34 cellular contexts compared by ENCODE assay signal in genomic region chr1:159974350-159974965, GRCh38. TPM values are rescaled to one million over a fixed set of nuclear protein-coding genes. Genes with fewer than 3 reads are reported as not detected.
"Had no signal": no experiment of that assay in that cellular context is flagged by ENCODE, and none has a peak within 500 bp of the region (broad histone marks: within the 10 kb centered on the region; RNA-seq: fewer than 3 reads in every experiment).

No MANE protein-coding gene starts in this region.

- H3K4me3 ChIP-seq: ascending aorta, breast epithelium, cardiac muscle cell, colonic mucosa, dorsolateral prefrontal cortex, gastrocnemius medialis, heart left ventricle had no signal

- H3K4me1 ChIP-seq: ascending aorta, breast epithelium, foreskin keratinocyte, gastrocnemius medialis had no signal

- H3K36me3 ChIP-seq: ascending aorta, breast epithelium, cardiac muscle cell, colonic mucosa, gastrocnemius medialis, heart left ventricle had no signal

- H3K27me3 ChIP-seq: ascending aorta, breast epithelium, colonic mucosa, foreskin keratinocyte had no signal

- H3K27ac ChIP-seq: ascending aorta, breast epithelium, cardiac muscle cell, colonic mucosa, dorsolateral prefrontal cortex, foreskin keratinocyte, gastrocnemius medialis, heart left ventricle had no signal

- H3K4me1 Mint-ChIP-seq: activated CD4-positive, alpha-beta memory T cell treated with anti-CD3 and anti-CD28 coated beads, Interleukin-2, amount 10 ng/mL, durations not matched to agents 7 days and 5 days; activated CD4-positive, alpha-beta T cell treated with anti-CD3 and anti-CD28 coated beads, Interleukin-2, amount 10 ng/mL, durations not matched to agents 7 days and 5 days; activated naive CD4-positive, alpha-beta T cell treated with anti-CD3 and anti-CD28 coated beads, Interleukin-2, amount 10 ng/mL, durations not matched to agents 7 days and 5 days; activated naive CD8-positive, alpha-beta T cell treated with anti-CD3 and anti-CD28 coated beads, Interleukin-2, amount 10 ng/mL, durations not matched to agents 7 days and 5 days; brain had no signal

- H3K9me3 ChIP-seq: ascending aorta, breast epithelium, colonic mucosa, gastrocnemius medialis, heart left ventricle had no signal

- H3K4me3 Mint-ChIP-seq: activated CD4-positive, alpha-beta memory T cell treated with anti-CD3 and anti-CD28 coated beads, Interleukin-2, amount 10 ng/mL, durations not matched to agents 7 days and 5 days; activated CD4-positive, alpha-beta T cell treated with anti-CD3 and anti-CD28 coated beads, Interleukin-2, amount 10 ng/mL, durations not matched to agents 7 days and 5 days; activated naive CD4-positive, alpha-beta T cell treated with anti-CD3 and anti-CD28 coated beads, Interleukin-2, amount 10 ng/mL, durations not matched to agents 7 days and 5 days; activated naive CD8-positive, alpha-beta T cell treated with anti-CD3 and anti-CD28 coated beads, Interleukin-2, amount 10 ng/mL, durations not matched to agents 7 days and 5 days; activated T-cell treated with anti-CD3 and anti-CD28 coated beads, Interleukin-2, amount 50 U/mL, for 72 hours; brain; dendritic cell treated with granulocyte-macrophage colony-stimulating factor and Interleukin-4, amounts not matched to agents 40 ng/mL and 50 ng/mL, for 4 days; endodermal cell; T-helper 17 cell; T-helper 2 cell treated with Interferon-gamma antibody and Interleukin-4, amounts not matched to agents 5 μg/mL and 100 μg/mL, for 36 hours had no signal

- H3K36me3 Mint-ChIP-seq: activated naive CD4-positive, alpha-beta T cell treated with anti-CD3 and anti-CD28 coated beads, Interleukin-2, amount 10 ng/mL, durations not matched to agents 7 days and 5 days; activated naive CD4-positive, alpha-beta T cell treated with anti-CD3 and anti-CD28 coated beads, Interleukin-2, amount 50 U/mL, for 72 hours; activated naive CD8-positive, alpha-beta T cell treated with anti-CD3 and anti-CD28 coated beads, Interleukin-2, amount 10 ng/mL, durations not matched to agents 7 days and 5 days; brain had no signal

- H3K27ac Mint-ChIP-seq: activated CD4-positive, alpha-beta memory T cell treated with anti-CD3 and anti-CD28 coated beads, Interleukin-2, amount 10 ng/mL, durations not matched to agents 7 days and 5 days; activated CD4-positive, alpha-beta T cell treated with anti-CD3 and anti-CD28 coated beads, Interleukin-2, amount 10 ng/mL, durations not matched to agents 7 days and 5 days; activated naive CD4-positive, alpha-beta T cell treated with anti-CD3 and anti-CD28 coated beads, Interleukin-2, amount 10 ng/mL, durations not matched to agents 7 days and 5 days; activated naive CD4-positive, alpha-beta T cell treated with anti-CD3 and anti-CD28 coated beads, Interleukin-2, amount 50 U/mL, for 72 hours; activated naive CD8-positive, alpha-beta T cell treated with anti-CD3 and anti-CD28 coated beads, Interleukin-2, amount 10 ng/mL, durations not matched to agents 7 days and 5 days; activated T-cell treated with anti-CD3 and anti-CD28 coated beads, Interleukin-2, amount 50 U/mL, for 72 hours; brain; dendritic cell treated with granulocyte-macrophage colony-stimulating factor and Interleukin-4, amounts not matched to agents 40 ng/mL and 50 ng/mL, for 4 days; endodermal cell; T-helper 17 cell; T-helper 2 cell treated with Interferon-gamma antibody and Interleukin-4, amounts not matched to agents 5 μg/mL and 100 μg/mL, for 36 hours had no signal

- H3K9me3 Mint-ChIP-seq: activated CD4-positive, alpha-beta memory T cell treated with anti-CD3 and anti-CD28 coated beads, Interleukin-2, amount 10 ng/mL, durations not matched to agents 7 days and 5 days; activated CD4-positive, alpha-beta T cell treated with anti-CD3 and anti-CD28 coated beads, Interleukin-2, amount 10 ng/mL, durations not matched to agents 7 days and 5 days; activated naive CD4-positive, alpha-beta T cell treated with anti-CD3 and anti-CD28 coated beads, Interleukin-2, amount 10 ng/mL, durations not matched to agents 7 days and 5 days; activated naive CD4-positive, alpha-beta T cell treated with anti-CD3 and anti-CD28 coated beads, Interleukin-2, amount 50 U/mL, for 72 hours; activated naive CD8-positive, alpha-beta T cell treated with anti-CD3 and anti-CD28 coated beads, Interleukin-2, amount 10 ng/mL, durations not matched to agents 7 days and 5 days; activated T-cell treated with anti-CD3 and anti-CD28 coated beads, Interleukin-2, amount 50 U/mL, for 72 hours; brain; dendritic cell treated with granulocyte-macrophage colony-stimulating factor and Interleukin-4, amounts not matched to agents 40 ng/mL and 50 ng/mL, for 4 days; endodermal cell; T-helper 2 cell treated with Interferon-gamma antibody and Interleukin-4, amounts not matched to agents 5 μg/mL and 100 μg/mL, for 36 hours had no signal

- ATAC-seq: activated naive CD4-positive, alpha-beta T cell treated with anti-CD3 and anti-CD28 coated beads, Interleukin-2, amount 50 U/mL, for 72 hours; activated T-cell treated with anti-CD3 and anti-CD28 coated beads, Interleukin-2, amount 50 U/mL, for 72 hours; esophagus mucosa; foreskin keratinocyte; gastrocnemius medialis; heart left ventricle; T-helper 17 cell had no signal

- DNase-seq: activated CD4-positive, alpha-beta memory T cell treated with anti-CD3 and anti-CD28 coated beads, Interleukin-2, amount 10 ng/mL, durations not matched to agents 7 days and 5 days; activated CD4-positive, alpha-beta T cell treated with anti-CD3 and anti-CD28 coated beads for 4 hours; activated CD4-positive, alpha-beta T cell treated with anti-CD3 and anti-CD28 coated beads, Interleukin-2, amount 10 ng/mL, durations not matched to agents 7 days and 5 days; activated CD4-positive, alpha-beta T cell treated with anti-CD3 and anti-CD28 coated beads, Interleukin-2, amount 50 U/mL, for 4 hours; activated CD4-positive, CD25-positive, alpha-beta regulatory T cell; activated CD4-positive, CD25-positive, alpha-beta regulatory T cell treated with anti-CD3 and anti-CD28 coated beads, Interleukin-2, amount 50 U/mL, for 72 hours; activated gamma-delta T cell; activated naive CD4-positive, alpha-beta T cell; activated naive CD4-positive, alpha-beta T cell treated with anti-CD3 and anti-CD28 coated beads, Interleukin-2, amount 10 ng/mL, durations not matched to agents 7 days and 5 days; activated naive CD8-positive, alpha-beta T cell treated with anti-CD3 and anti-CD28 coated beads, Interleukin-2, amount 10 ng/mL, durations not matched to agents 7 days and 5 days; activated T-cell treated with anti-CD3 and anti-CD28 coated beads, Interleukin-2, amount 50 U/mL, for 1 hour; activated T-cell treated with anti-CD3 and anti-CD28 coated beads, Interleukin-2, amount 50 U/mL, for 72 hours; central memory CD4-positive, alpha-beta T cell; cerebellar nuclear complex; colonic mucosa; dorsolateral prefrontal cortex; effector memory CD4-positive, alpha-beta T cell; endodermal cell; foreskin keratinocyte; gastrocnemius medialis; glutamatergic neuron; heart left ventricle; T-helper 1 cell; T-helper 17 cell; T1000 had no signal

RNA-seq across cellular contexts. Expression of gene SLAMF9, which starts 20.4 kb away (rescaled TPM):
- total RNA-seq: activated CD4-positive, alpha-beta memory T cell treated with anti-CD3 and anti-CD28 coated beads, Interleukin-2, amount 10 ng/mL, durations not matched to agents 7 days and 5 days; activated CD4-positive, alpha-beta T cell treated with anti-CD3 and anti-CD28 coated beads, Interleukin-2, amount 10 ng/mL, durations not matched to agents 7 days and 5 days; activated naive CD4-positive, alpha-beta T cell treated with anti-CD3 and anti-CD28 coated beads, Interleukin-2, amount 50 U/mL, for 72 hours; activated naive CD8-positive, alpha-beta T cell treated with anti-CD3 and anti-CD28 coated beads, Interleukin-2, amount 10 ng/mL, durations not matched to agents 7 days and 5 days; activated T-cell treated with anti-CD3 and anti-CD28 coated beads, Interleukin-2, amount 50 U/mL, for 72 hours; ascending aorta; breast epithelium; cardiac muscle cell; colonic mucosa; endodermal cell; epithelial cell of proximal tubule; gastrocnemius medialis; T-helper 17 cell had no signal
- polyA plus RNA-seq: cardiac muscle cell had no signal

RNA-seq across cellular contexts. Expression of gene IGSF9, which starts 29.0 kb away (rescaled TPM):
- total RNA-seq: activated CD4-positive, alpha-beta memory T cell treated with anti-CD3 and anti-CD28 coated beads, Interleukin-2, amount 10 ng/mL, durations not matched to agents 7 days and 5 days; activated CD4-positive, alpha-beta T cell treated with anti-CD3 and anti-CD28 coated beads, Interleukin-2, amount 10 ng/mL, durations not matched to agents 7 days and 5 days; activated naive CD4-positive, alpha-beta T cell treated with anti-CD3 and anti-CD28 coated beads, Interleukin-2, amount 50 U/mL, for 72 hours; activated naive CD8-positive, alpha-beta T cell treated with anti-CD3 and anti-CD28 coated beads, Interleukin-2, amount 10 ng/mL, durations not matched to agents 7 days and 5 days had no signal
